ENCODE assay signal across 8 cellular contexts in genomic region chr3:48086736-48087470, GRCh38.
DNase-seq lines count a peak whose midpoint lies in the region; ATAC-seq and TF ChIP-seq lines count a peak whose summit lies in the region.

No MANE protein-coding gene starts in this region.

- H3K9me3 ChIP-seq in duodenal mucosa (ENCODE audit: control insufficient read depth in 1 of 2, low read length in 2 of 2), result no peaks in the 10 kb centered on the region

- no peak for ATAC-seq in HG02973 (IDR thresholded peaks at IDR 0.05; ENCODE audit: unreplicated experiment)

- no peaks in the 10 kb centered on the region for H3K9me3 Mint-ChIP-seq in nephron progenitor cell

- H3K36me3 ChIP-seq in duodenal mucosa (ENCODE audit: control insufficient read depth in 1 of 2, insufficient read depth in 2 of 2, low read length in 2 of 2), result no peaks in the 10 kb centered on the region

- H3K27ac Mint-ChIP-seq in nephron progenitor cell, result peak overlapping the region; percentile 92

- peak overlapping the region; percentile 89 for H3K27ac ChIP-seq in duodenal mucosa (ENCODE audit: low read depth, low read length)

- H3K36me3 Mint-ChIP-seq in nephron progenitor cell (ENCODE audit: low read depth), result peaks cover 22% of the 10 kb centered on the region

- H3K9ac ChIP-seq in duodenal mucosa (ENCODE audit: low read depth in 1 of 2, low read length in 2 of 2), result peak overlapping the region; percentile 87 to 96

- peak; percentile 17 for DNase-seq in Daoy (ENCODE audit: low read depth)
- peak; percentile 4 for DNase-seq in NCI-H82 (lab: John Stamatoyannopoulos, UW)
- DNase-seq in nephron progenitor cell, result no peak
- no peak for DNase-seq in stimulated activated CD4-positive, alpha-beta T cell treated with anti-CD3 and anti-CD28 coated beads, Interleukin-2, amount 100 ng/mL, for 48 hours
- no peak for DNase-seq in activated CD8-positive, alpha-beta memory T cell treated with anti-CD3 and anti-CD28 coated beads for 24 hours
- DNase-seq in stimulated activated CD4-positive, alpha-beta T cell treated with anti-CD3 and anti-CD28 coated beads, Interleukin-4, amount 100 ng/mL, for 4 hours, result no peak

- peaks cover 43% of the 10 kb centered on the region for H3K4me1 Mint-ChIP-seq in nephron progenitor cell

- peaks cover 11 to 20% of the 10 kb centered on the region in 2 donors for H3K4me1 ChIP-seq in duodenal mucosa (ENCODE audit: control insufficient read depth in 1 of 2, insufficient read depth in 2 of 2, low read length in 2 of 2)

- peak overlapping the region; percentile 99 for H3K4me3 Mint-ChIP-seq in nephron progenitor cell

- H3K27me3 ChIP-seq in duodenal mucosa (ENCODE audit: control insufficient read depth in 1 of 2, insufficient read depth in 2 of 2, low read length in 2 of 2), result no peaks in the 10 kb centered on the region

- peaks cover 6% of the 10 kb centered on the region for H3K27me3 Mint-ChIP-seq in nephron progenitor cell (ENCODE audit: low read depth, poor library complexity)

- peak overlapping the region; percentile 75 to 89 for H3K4me3 ChIP-seq in duodenal mucosa (ENCODE audit: low read depth in 1 of 2, low read length in 2 of 2)

- TF ChIP-seq CTCF in nephron progenitor cell (IDR thresholded peaks at IDR 0.05), result no peak

Comparison
In these comparisons a context has a peak if more than half of its experiments do, and no peak if none do; other contexts are left out.
1. DNase-seq: peak in Daoy (single experiment) and NCI-H82 (single experiment); none in nephron progenitor cell (single experiment), stimulated activated CD4-positive, alpha-beta T cell treated with anti-CD3 and anti-CD28 coated beads, Interleukin-2, amount 100 ng/mL, for 48 hours (0 of 2), activated CD8-positive, alpha-beta memory T cell treated with anti-CD3 and anti-CD28 coated beads for 24 hours (single experiment) and stimulated activated CD4-positive, alpha-beta T cell treated with anti-CD3 and anti-CD28 coated beads, Interleukin-4, amount 100 ng/mL, for 4 hours (0 of 2).